In the genomic region with DNA sequence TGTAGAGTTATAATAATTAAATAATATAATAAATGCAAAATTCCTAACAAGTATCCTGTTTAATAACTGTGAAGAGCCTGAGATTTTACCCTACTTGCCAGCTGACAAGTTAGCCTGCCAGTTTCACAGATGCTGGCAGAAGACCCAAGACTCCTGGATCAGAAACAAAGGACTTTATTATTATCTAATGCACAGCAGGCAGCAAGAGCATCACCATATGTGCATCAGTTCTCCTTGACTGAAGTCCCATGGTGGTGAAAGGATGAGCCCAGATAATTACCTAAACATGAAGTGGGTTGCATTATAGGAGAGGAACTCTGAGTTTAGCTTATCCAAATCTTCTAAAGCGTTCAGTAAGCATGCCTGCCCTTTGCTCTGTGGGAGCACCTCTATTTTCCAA, we compare ENCODE assay signal across 19 cellular contexts.
"Had no signal": no experiment of that assay in that cellular context is flagged by ENCODE, and none has a peak within 500 bp of the region (broad histone marks: within the 10 kb centered on the region; RNA-seq: fewer than 3 reads in every experiment).

No MANE protein-coding gene starts in this region.

- H3K36me3 Mint-ChIP-seq: activated naive CD8-positive, alpha-beta T cell; immature natural killer cell; mesothelial cell of epicardium; natural killer cell; stimulated activated memory B cell treated with anti-CD40 and anti-IgM and Interleukin-4, amounts not matched to agents 10 μg/mL and 1 μg/mL and 100 μg/mL, for 72 hours had no signal

- H3K4me1 Mint-ChIP-seq: immature natural killer cell; mesothelial cell of epicardium; natural killer cell; stimulated activated memory B cell treated with anti-CD40 and anti-IgM and Interleukin-4, amounts not matched to agents 10 μg/mL and 1 μg/mL and 100 μg/mL, for 72 hours had no signal

- H3K27me3 Mint-ChIP-seq: activated naive CD8-positive, alpha-beta T cell; stimulated activated memory B cell treated with anti-CD40 and anti-IgM and Interleukin-4, amounts not matched to agents 10 μg/mL and 1 μg/mL and 100 μg/mL, for 72 hours had no signal

- H3K4me3 Mint-ChIP-seq: activated CD8-positive, alpha-beta T cell treated with anti-CD3 and anti-CD28 coated beads, Interleukin-2, amount 10 ng/mL, durations not matched to agents 7 days and 5 days; activated naive CD8-positive, alpha-beta T cell; activated T-cell treated with anti-CD3 and anti-CD28 coated beads, Interleukin-2, amount 50 U/mL, for 4 hours; immature natural killer cell; mesothelial cell of epicardium; natural killer cell; stimulated activated memory B cell treated with anti-CD40 and anti-IgM and Interleukin-4, amounts not matched to agents 10 μg/mL and 1 μg/mL and 100 μg/mL, for 72 hours had no signal

- H3K9me3 Mint-ChIP-seq: activated T-cell treated with anti-CD3 and anti-CD28 coated beads, Interleukin-2, amount 50 U/mL, for 4 hours; activated T-helper 2 cell treated with anti-CD3 and anti-CD28 coated beads, Interferon-gamma antibody, Interleukin-2, Interleukin-4, amounts not matched to agents 10 μg/mL and 5 μg/mL and 100 μg/mL, durations not matched to agents 14 hours and 24 hours and 36 hours; immature natural killer cell; mesothelial cell of epicardium; natural killer cell; stimulated activated memory B cell treated with anti-CD40 and anti-IgM and Interleukin-4, amounts not matched to agents 10 μg/mL and 1 μg/mL and 100 μg/mL, for 72 hours had no signal

- H3K27ac Mint-ChIP-seq: activated CD8-positive, alpha-beta T cell treated with anti-CD3 and anti-CD28 coated beads, Interleukin-2, amount 10 ng/mL, durations not matched to agents 7 days and 5 days; activated naive CD8-positive, alpha-beta T cell; activated T-helper 2 cell treated with anti-CD3 and anti-CD28 coated beads, Interferon-gamma antibody, Interleukin-2, Interleukin-4, amounts not matched to agents 10 μg/mL and 5 μg/mL and 100 μg/mL, durations not matched to agents 14 hours and 24 hours and 36 hours; immature natural killer cell; mesothelial cell of epicardium; natural killer cell; stimulated activated memory B cell treated with anti-CD40 and anti-IgM and Interleukin-4, amounts not matched to agents 10 μg/mL and 1 μg/mL and 100 μg/mL, for 72 hours had no signal

- DNase-seq: activated CD4-positive, alpha-beta T cell treated with anti-CD3 and anti-CD28 coated beads, Interleukin-2, amount 50 U/mL, for 1 hour; activated CD4-positive, CD25-positive, alpha-beta regulatory T cell treated with anti-CD3 and anti-CD28 coated beads, Interleukin-2, amount 50 U/mL, for 72 hours; activated CD8-positive, alpha-beta T cell treated with anti-CD3 and anti-CD28 coated beads, Interleukin-2, amount 10 ng/mL, durations not matched to agents 7 days and 5 days; activated naive CD4-positive, alpha-beta T cell; activated T-cell treated with anti-CD3 and anti-CD28 coated beads, Interleukin-2, amount 50 U/mL, for 4 hours; adrenal gland; brain microvascular endothelial cell; immature natural killer cell; natural killer cell; ovary; right lobe of liver; small intestine; stomach; transverse colon; WERI-Rb-1 had no signal
